31 cellular contexts compared by ENCODE assay signal in genomic region chr9:120956862-120957261, GRCh38.
"Had no signal": no experiment of that assay in that cellular context is flagged by ENCODE, and none has a peak within 500 bp of the region (broad histone marks: within the 10 kb centered on the region; RNA-seq: fewer than 3 reads in every experiment).

No MANE protein-coding gene starts in this region.

- H3K4me2 ChIP-seq: neural progenitor cell, smooth muscle cell had no signal

- ATAC-seq: naive thymus-derived CD8-positive, alpha-beta T cell; natural killer cell treated with Interleukin-12 subunit alpha and Interleukin-12 subunit beta and Interleukin-15 and Interleukin-18, amount 100 ng/mL, for 72 hours; psoas muscle; right cardiac atrium; sciatic nerve; stimulated activated memory B cell treated with anti-CD40 and anti-IgM and Interleukin-4, amounts not matched to agents 10 μg/mL and 1 μg/mL and 100 μg/mL, for 72 hours; stimulated activated naive CD8-positive, alpha-beta T cell treated with anti-CD3 and anti-CD28 coated beads, Interleukin-15, amount 100 ng/mL, for 72 hours; stimulated activated naive CD8-positive, alpha-beta T cell treated with anti-CD3 and anti-CD28 coated beads, Interleukin-15, Interleukin-2, amounts not matched to agents 100 U/mL and 50 U/mL, for 24 hours; upper lobe of right lung had no signal

- DNase-seq: naive thymus-derived CD8-positive, alpha-beta T cell; occipital lobe; ovary; posterior cingulate gyrus; psoas muscle; right cardiac atrium; spleen; stimulated activated CD4-positive, alpha-beta T cell treated with anti-CD3 and anti-CD28 coated beads, Interleukin-12 subunit alpha, Interleukin-12 subunit beta, amount 100 ng/mL, for 4 hours; stimulated activated CD4-positive, alpha-beta T cell treated with anti-CD3 and anti-CD28 coated beads, Interleukin-1b, Interleukin-23, amount 100 ng/mL, for 48 hours; stimulated activated CD4-positive, alpha-beta T cell treated with anti-CD3 and anti-CD28 coated beads, Interleukin-4, amount 100 ng/mL, for 1 hour; stimulated activated CD4-positive, alpha-beta T cell treated with anti-CD3 and anti-CD28 coated beads, Interleukin-4, amount 100 ng/mL, for 4 hours; stimulated activated CD8-positive, alpha-beta memory T cell treated with anti-CD3 and anti-CD28 coated beads, Interleukin-4, amount 100 ng/mL, for 48 hours; stimulated activated naive CD4-positive, alpha-beta T cell; stimulated activated naive CD8-positive, alpha-beta T cell treated with anti-CD3 and anti-CD28 coated beads, Interleukin-15, amount 100 ng/mL, for 72 hours; stimulated activated naive CD8-positive, alpha-beta T cell treated with anti-CD3 and anti-CD28 coated beads, Interleukin-15, Interleukin-2, amounts not matched to agents 100 U/mL and 50 U/mL, for 24 hours; substantia nigra; testis; tibial artery; transverse colon; upper lobe of right lung; uterus had no signal

- H3K27ac ChIP-seq: neural progenitor cell, ovary, parathyroid adenoma, psoas muscle, skin epidermis, spleen, suprapubic skin, testis, tibial artery, transverse colon, upper lobe of right lung, uterus had no signal

- H3K9ac ChIP-seq: neural progenitor cell, parathyroid adenoma had no signal

- H3K4me3 ChIP-seq: neural progenitor cell, ovary, psoas muscle, skin epidermis, smooth muscle cell, spleen, suprapubic skin, testis, tibial artery, transverse colon, upper lobe of right lung, uterus had no signal

- H3K9me3 ChIP-seq: ovary, psoas muscle, spleen, suprapubic skin, testis, tibial artery, transverse colon, upper lobe of right lung, uterus had no signal

- H3K27me3 Mint-ChIP-seq: naive thymus-derived CD8-positive, alpha-beta T cell; natural killer cell treated with Interleukin-12 subunit alpha and Interleukin-12 subunit beta and Interleukin-15 and Interleukin-18, amount 100 ng/mL, for 72 hours; progenitor cell of endocrine pancreas; stimulated activated memory B cell treated with anti-CD40 and anti-IgM and Interleukin-4, amounts not matched to agents 10 μg/mL and 1 μg/mL and 100 μg/mL, for 72 hours; stimulated activated naive CD8-positive, alpha-beta T cell treated with anti-CD3 and anti-CD28 coated beads, Interleukin-15, amount 100 ng/mL, for 72 hours; type B pancreatic cell had no signal

- H3K79me2 ChIP-seq: parathyroid adenoma had no signal

- H2AFZ ChIP-seq: neural progenitor cell, parathyroid adenoma had no signal

- H3K36me3 Mint-ChIP-seq: natural killer cell treated with Interleukin-12 subunit alpha and Interleukin-12 subunit beta and Interleukin-15 and Interleukin-18, amount 100 ng/mL, for 72 hours had no signal

- H3K9me3 Mint-ChIP-seq: naive thymus-derived CD8-positive, alpha-beta T cell; natural killer cell treated with Interleukin-12 subunit alpha and Interleukin-12 subunit beta and Interleukin-15 and Interleukin-18, amount 100 ng/mL, for 72 hours; neural progenitor cell; stimulated activated memory B cell treated with anti-CD40 and anti-IgM and Interleukin-4, amounts not matched to agents 10 μg/mL and 1 μg/mL and 100 μg/mL, for 72 hours; stimulated activated naive CD8-positive, alpha-beta T cell treated with anti-CD3 and anti-CD28 coated beads, Interleukin-15, amount 100 ng/mL, for 72 hours; type B pancreatic cell had no signal

- H3K36me3 ChIP-seq: neural progenitor cell, ovary, transverse colon, upper lobe of right lung, uterus had no signal

- H3K4me3 Mint-ChIP-seq: naive thymus-derived CD8-positive, alpha-beta T cell; natural killer cell treated with Interleukin-12 subunit alpha and Interleukin-12 subunit beta and Interleukin-15 and Interleukin-18, amount 100 ng/mL, for 72 hours; neural progenitor cell; stimulated activated memory B cell treated with anti-CD40 and anti-IgM and Interleukin-4, amounts not matched to agents 10 μg/mL and 1 μg/mL and 100 μg/mL, for 72 hours; stimulated activated naive CD8-positive, alpha-beta T cell treated with anti-CD3 and anti-CD28 coated beads, Interleukin-15, amount 100 ng/mL, for 72 hours; type B pancreatic cell had no signal

- H3K27me3 ChIP-seq: neural progenitor cell, ovary, spleen, suprapubic skin, testis, tibial artery, transverse colon, upper lobe of right lung, uterus had no signal

- H3K4me1 Mint-ChIP-seq: naive thymus-derived CD8-positive, alpha-beta T cell; stimulated activated memory B cell treated with anti-CD40 and anti-IgM and Interleukin-4, amounts not matched to agents 10 μg/mL and 1 μg/mL and 100 μg/mL, for 72 hours; stimulated activated naive CD8-positive, alpha-beta T cell treated with anti-CD3 and anti-CD28 coated beads, Interleukin-15, amount 100 ng/mL, for 72 hours had no signal

- H3K27ac Mint-ChIP-seq: natural killer cell treated with Interleukin-12 subunit alpha and Interleukin-12 subunit beta and Interleukin-15 and Interleukin-18, amount 100 ng/mL, for 72 hours; neural progenitor cell; progenitor cell of endocrine pancreas; stimulated activated naive CD8-positive, alpha-beta T cell treated with anti-CD3 and anti-CD28 coated beads, Interleukin-15, amount 100 ng/mL, for 72 hours; type B pancreatic cell had no signal

- H3K4me1 ChIP-seq: neural progenitor cell, parathyroid adenoma, psoas muscle, spleen, suprapubic skin, transverse colon, upper lobe of right lung, uterus had no signal
